8 cellular contexts compared by ENCODE assay signal in genomic region chr5:66143473-66144073, GRCh38. TPM values are rescaled to one million over a fixed set of nuclear protein-coding genes. Genes with fewer than 3 reads are reported as not detected.
DNase-seq lines count a peak whose midpoint lies in the region; ATAC-seq and TF ChIP-seq lines count a peak whose summit lies in the region.

No MANE protein-coding gene starts in this region.

- peak overlapping the region; percentile 41 for H4K91ac ChIP-seq in mesenchymal stem cell (ENCODE audit: low read length)

- peak overlapping the region; percentile 93 for H4K8ac ChIP-seq in mesenchymal stem cell (ENCODE audit: low read length)

- no peak overlapping the region for H2BK15ac ChIP-seq in mesenchymal stem cell (ENCODE audit: low read depth, poor library complexity, severe bottlenecking)

- H3K79me1 ChIP-seq in mesenchymal stem cell (replicated peaks; ENCODE audit: low read length, poor library complexity, severe bottlenecking): no peaks in the 10 kb centered on the region

- H3K23ac ChIP-seq in mesenchymal stem cell (ENCODE audit: low read length in 2 of 2): no peak overlapping the region

- H2AFZ ChIP-seq in mesenchymal stem cell (ENCODE audit: low read depth, low read length): peak overlapping the region; percentile 70

- TF ChIP-seq CTCF in cardiac fibroblast (IDR thresholded peaks at IDR 0.05; ENCODE audit: low read depth, low read length): no peak

- peak overlapping the region; percentile 96 for H3K9ac ChIP-seq in mesenchymal stem cell (ENCODE audit: low read length)

- H3K4me3 ChIP-seq in cardiac fibroblast (replicated peaks in 1 of 2; ENCODE audit: low read depth in 2 of 2, low read length in 2 of 2): peak overlapping the region; percentile 37 to 83
- peak overlapping the region; percentile 88 to 89 for H3K4me3 ChIP-seq in mesenchymal stem cell (ENCODE audit: insufficient read depth in 1 of 2, low read depth in 1 of 2, low read length in 2 of 2)
- peak overlapping the region; percentile 37 to 95 for H3K4me3 ChIP-seq in aorta (ENCODE audit: low read length in 2 of 2)

- peak overlapping the region; percentile 64 for H3K4me2 ChIP-seq in mesenchymal stem cell (ENCODE audit: low read length, poor library complexity, severe bottlenecking)

- H3K27ac ChIP-seq in KOPT-K1 (ENCODE audit: low read depth, low read length, poor library complexity, severe bottlenecking) (peak overlapping the region; percentile 98), mesenchymal stem cell (ENCODE audit: low read length, poor library complexity, severe bottlenecking) (peak overlapping the region; percentile 92), aorta (ENCODE audit: low read depth in 1 of 2, low read length in 2 of 2) (peak overlapping the region; percentile 51 to 89)

- no peak overlapping the region for H2BK5ac ChIP-seq in mesenchymal stem cell (ENCODE audit: low read depth, low read length, poor library complexity, severe bottlenecking)

- no peak overlapping the region for H2BK120ac ChIP-seq in mesenchymal stem cell (ENCODE audit: low read depth, low read length)

- H3K14ac ChIP-seq in mesenchymal stem cell (ENCODE audit: low read length in 2 of 2): no peak overlapping the region

- peak overlapping the region in 1 of 2 experiments; percentile 41 for H3K18ac ChIP-seq in mesenchymal stem cell (ENCODE audit: low read depth in 1 of 2, low read length in 2 of 2)

- no peak overlapping the region for H2BK12ac ChIP-seq in mesenchymal stem cell (ENCODE audit: low read length in 2 of 2)

- H3K9me3 ChIP-seq in KOPT-K1 (ENCODE audit: insufficient read depth, low read length, poor library complexity, severe bottlenecking): no peaks in the 10 kb centered on the region
- no peaks in the 10 kb centered on the region for H3K9me3 ChIP-seq in mesenchymal stem cell (ENCODE audit: control insufficient read depth, low read length)
- no peaks in the 10 kb centered on the region for H3K9me3 ChIP-seq in aorta (ENCODE audit: control insufficient read depth, low read length)

- ATAC-seq in GM21528 (IDR thresholded peaks at IDR 0.05; ENCODE audit: low FRiP score, unreplicated experiment) (peak; percentile 35), aorta (ENCODE audit: low FRiP score) (peak; percentile 60)

- no peaks in the 10 kb centered on the region for H3K4me1 ChIP-seq in mesenchymal stem cell (ENCODE audit: control insufficient read depth, insufficient read depth, low read depth, low read length)
- peaks cover 0 to 2% of the 10 kb centered on the region in 2 donors for H3K4me1 ChIP-seq in aorta (ENCODE audit: control insufficient read depth in 1 of 2, insufficient read depth in 2 of 2, low read length in 2 of 2)

- H2AK5ac ChIP-seq in mesenchymal stem cell (ENCODE audit: low read length, severe bottlenecking): peak overlapping the region; percentile 30

- peak; percentile 68 for DNase-seq in DMS53 (lab: John Stamatoyannopoulos, UW)
- no peak for DNase-seq in cardiac fibroblast (ENCODE audit: low read depth in 2 of 2)
- DNase-seq in mesenchymal stem cell: no peak
- DNase-seq in aorta: no peak
- no peak for DNase-seq in COLO668 (lab: John Stamatoyannopoulos, UW; ENCODE audit: unreplicated experiment)
- DNase-seq in activated CD4-positive, alpha-beta T cell treated with anti-CD3 and anti-CD28 coated beads for 48 hours: no peak

- 28% methylated on average over 15 of the region's 16 CpGs for WGBS in mesenchymal stem cell
- WGBS in aorta, 2 donors: 20 to 23% methylated on average over 16 of the region's 16 CpGs

- H3K4ac ChIP-seq in mesenchymal stem cell (ENCODE audit: low read depth in 1 of 2, low read length in 2 of 2): peak overlapping the region in 1 of 2 experiments; percentile 91

- intact Hi-C loops in aorta (cut with DNase I): loop anchor here (2.0 to 10.0 kb wide), 3 partner anchors 216 to 519 kb away; partner anchors contain the start of genes ERBIN (in 1 of the 2), SHLD3 (in 1 of the 2), TRAPPC13 (in 1 of the 2) and TRIM23 (in 1 of the 2)

- peaks cover 12% of the 10 kb centered on the region for H3K36me3 ChIP-seq in KOPT-K1 (ENCODE audit: insufficient read depth, low read length)
- H3K36me3 ChIP-seq in mesenchymal stem cell (ENCODE audit: control insufficient read depth in 1 of 2, insufficient read depth in 2 of 2, low read depth in 1 of 2, low read length in 2 of 2): no peaks in the 10 kb centered on the region
- H3K36me3 ChIP-seq in aorta (ENCODE audit: control insufficient read depth in 1 of 2, insufficient read depth in 2 of 2, low read length in 1 of 2): no peaks in the 10 kb centered on the region

- H3K27me3 ChIP-seq in mesenchymal stem cell (ENCODE audit: control insufficient read depth in 1 of 2, insufficient read depth in 1 of 2, low read length in 2 of 2) (no peaks in the 10 kb centered on the region), aorta (ENCODE audit: control insufficient read depth in 1 of 2, insufficient read depth in 2 of 2, low read length in 1 of 2) (no peaks in the 10 kb centered on the region)

RNA-seq across cellular contexts. Expression of gene SREK1, which starts 0.5 kb away (rescaled TPM):
- polyA plus RNA-seq in mesenchymal stem cell (2013, experiment 1 of 2): 45.0 TPM
- 43.8 TPM for polyA plus RNA-seq in mesenchymal stem cell (2013, experiment 2 of 2)
- 10 to 100 TPM; 83.3 to 94.3 TPM for total RNA-seq in aorta
- 10 to 100 TPM; 19.2 to 37.7 TPM for polyA plus RNA-seq in aorta
